ENCODE assay signal across 1 cellular context in genomic region chr6:110083875-110084585, GRCh38.
TF ChIP-seq lines count a peak whose summit lies in the region.

No MANE protein-coding gene starts in this region.

TF ChIP-seq in GM23338, 12 proteins besides CTCF, POLR2A, EP300 and RAD21 (continued from another document):
- TF ChIP-seq, protein P1, sequence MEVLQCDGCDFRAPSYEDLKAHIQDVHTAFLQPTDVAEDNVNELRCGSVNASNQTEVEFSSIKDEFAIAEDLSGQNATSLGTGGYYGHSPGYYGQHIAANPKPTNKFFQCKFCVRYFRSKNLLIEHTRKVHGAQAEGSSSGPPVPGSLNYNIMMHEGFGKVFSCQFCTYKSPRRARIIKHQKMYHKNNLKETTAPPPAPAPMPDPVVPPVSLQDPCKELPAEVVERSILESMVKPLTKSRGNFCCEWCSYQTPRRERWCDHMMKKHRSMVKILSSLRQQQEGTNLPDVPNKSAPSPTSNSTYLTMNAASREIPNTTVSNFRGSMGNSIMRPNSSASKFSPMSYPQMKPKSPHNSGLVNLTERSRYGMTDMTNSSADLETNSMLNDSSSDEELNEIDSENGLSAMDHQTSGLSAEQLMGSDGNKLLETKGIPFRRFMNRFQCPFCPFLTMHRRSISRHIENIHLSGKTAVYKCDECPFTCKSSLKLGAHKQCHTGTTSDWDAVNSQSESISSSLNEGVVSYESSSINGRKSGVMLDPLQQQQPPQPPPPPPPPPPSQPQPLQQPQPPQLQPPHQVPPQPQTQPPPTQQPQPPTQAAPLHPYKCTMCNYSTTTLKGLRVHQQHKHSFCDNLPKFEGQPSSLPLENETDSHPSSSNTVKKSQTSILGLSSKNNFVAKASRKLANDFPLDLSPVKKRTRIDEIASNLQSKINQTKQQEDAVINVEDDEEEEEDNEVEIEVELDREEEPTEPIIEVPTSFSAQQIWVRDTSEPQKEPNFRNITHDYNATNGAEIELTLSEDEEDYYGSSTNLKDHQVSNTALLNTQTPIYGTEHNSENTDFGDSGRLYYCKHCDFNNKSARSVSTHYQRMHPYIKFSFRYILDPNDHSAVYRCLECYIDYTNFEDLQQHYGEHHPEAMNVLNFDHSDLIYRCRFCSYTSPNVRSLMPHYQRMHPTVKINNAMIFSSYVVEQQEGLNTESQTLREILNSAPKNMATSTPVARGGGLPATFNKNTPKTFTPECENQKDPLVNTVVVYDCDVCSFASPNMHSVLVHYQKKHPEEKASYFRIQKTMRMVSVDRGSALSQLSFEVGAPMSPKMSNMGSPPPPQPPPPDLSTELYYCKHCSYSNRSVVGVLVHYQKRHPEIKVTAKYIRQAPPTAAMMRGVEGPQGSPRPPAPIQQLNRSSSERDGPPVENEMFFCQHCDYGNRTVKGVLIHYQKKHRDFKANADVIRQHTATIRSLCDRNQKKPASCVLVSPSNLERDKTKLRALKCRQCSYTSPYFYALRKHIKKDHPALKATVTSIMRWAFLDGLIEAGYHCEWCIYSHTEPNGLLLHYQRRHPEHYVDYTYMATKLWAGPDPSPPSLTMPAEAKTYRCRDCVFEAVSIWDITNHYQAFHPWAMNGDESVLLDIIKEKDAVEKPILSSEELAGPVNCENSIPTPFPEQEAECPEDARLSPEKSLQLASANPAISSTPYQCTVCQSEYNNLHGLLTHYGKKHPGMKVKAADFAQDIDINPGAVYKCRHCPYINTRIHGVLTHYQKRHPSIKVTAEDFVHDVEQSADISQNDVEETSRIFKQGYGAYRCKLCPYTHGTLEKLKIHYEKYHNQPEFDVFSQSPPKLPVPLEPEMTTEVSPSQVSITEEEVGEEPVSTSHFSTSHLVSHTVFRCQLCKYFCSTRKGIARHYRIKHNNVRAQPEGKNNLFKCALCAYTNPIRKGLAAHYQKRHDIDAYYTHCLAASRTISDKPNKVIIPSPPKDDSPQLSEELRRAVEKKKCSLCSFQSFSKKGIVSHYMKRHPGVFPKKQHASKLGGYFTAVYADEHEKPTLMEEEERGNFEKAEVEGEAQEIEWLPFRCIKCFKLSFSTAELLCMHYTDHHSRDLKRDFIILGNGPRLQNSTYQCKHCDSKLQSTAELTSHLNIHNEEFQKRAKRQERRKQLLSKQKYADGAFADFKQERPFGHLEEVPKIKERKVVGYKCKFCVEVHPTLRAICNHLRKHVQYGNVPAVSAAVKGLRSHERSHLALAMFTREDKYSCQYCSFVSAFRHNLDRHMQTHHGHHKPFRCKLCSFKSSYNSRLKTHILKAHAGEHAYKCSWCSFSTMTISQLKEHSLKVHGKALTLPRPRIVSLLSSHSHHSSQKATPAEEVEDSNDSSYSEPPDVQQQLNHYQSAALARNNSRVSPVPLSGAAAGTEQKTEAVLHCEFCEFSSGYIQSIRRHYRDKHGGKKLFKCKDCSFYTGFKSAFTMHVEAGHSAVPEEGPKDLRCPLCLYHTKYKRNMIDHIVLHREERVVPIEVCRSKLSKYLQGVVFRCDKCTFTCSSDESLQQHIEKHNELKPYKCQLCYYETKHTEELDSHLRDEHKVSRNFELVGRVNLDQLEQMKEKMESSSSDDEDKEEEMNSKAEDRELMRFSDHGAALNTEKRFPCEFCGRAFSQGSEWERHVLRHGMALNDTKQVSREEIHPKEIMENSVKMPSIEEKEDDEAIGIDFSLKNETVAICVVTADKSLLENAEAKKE (CRISPR knock-in tag; IDR thresholded peaks at IDR 0.05): no peak
- TF ChIP-seq ZNF331 (CRISPR knock-in tag; IDR thresholded peaks at IDR 0.05; ENCODE audit: low read depth): no peak
- TF ChIP-seq STAT1 (IDR thresholded peaks at IDR 0.05; ENCODE audit: unreplicated experiment): no peak
- TF ChIP-seq EZH2phosphoT487 (IDR thresholded peaks at IDR 0.05; ENCODE audit: unreplicated experiment): no peak
- no peak for TF ChIP-seq POLR2AphosphoS5 (IDR thresholded peaks at IDR 0.05; ENCODE audit: low read depth)
- TF ChIP-seq EZH2 (IDR thresholded peaks at IDR 0.05; ENCODE audit: low read depth, unreplicated experiment): no peak
- TF ChIP-seq, protein P2, sequence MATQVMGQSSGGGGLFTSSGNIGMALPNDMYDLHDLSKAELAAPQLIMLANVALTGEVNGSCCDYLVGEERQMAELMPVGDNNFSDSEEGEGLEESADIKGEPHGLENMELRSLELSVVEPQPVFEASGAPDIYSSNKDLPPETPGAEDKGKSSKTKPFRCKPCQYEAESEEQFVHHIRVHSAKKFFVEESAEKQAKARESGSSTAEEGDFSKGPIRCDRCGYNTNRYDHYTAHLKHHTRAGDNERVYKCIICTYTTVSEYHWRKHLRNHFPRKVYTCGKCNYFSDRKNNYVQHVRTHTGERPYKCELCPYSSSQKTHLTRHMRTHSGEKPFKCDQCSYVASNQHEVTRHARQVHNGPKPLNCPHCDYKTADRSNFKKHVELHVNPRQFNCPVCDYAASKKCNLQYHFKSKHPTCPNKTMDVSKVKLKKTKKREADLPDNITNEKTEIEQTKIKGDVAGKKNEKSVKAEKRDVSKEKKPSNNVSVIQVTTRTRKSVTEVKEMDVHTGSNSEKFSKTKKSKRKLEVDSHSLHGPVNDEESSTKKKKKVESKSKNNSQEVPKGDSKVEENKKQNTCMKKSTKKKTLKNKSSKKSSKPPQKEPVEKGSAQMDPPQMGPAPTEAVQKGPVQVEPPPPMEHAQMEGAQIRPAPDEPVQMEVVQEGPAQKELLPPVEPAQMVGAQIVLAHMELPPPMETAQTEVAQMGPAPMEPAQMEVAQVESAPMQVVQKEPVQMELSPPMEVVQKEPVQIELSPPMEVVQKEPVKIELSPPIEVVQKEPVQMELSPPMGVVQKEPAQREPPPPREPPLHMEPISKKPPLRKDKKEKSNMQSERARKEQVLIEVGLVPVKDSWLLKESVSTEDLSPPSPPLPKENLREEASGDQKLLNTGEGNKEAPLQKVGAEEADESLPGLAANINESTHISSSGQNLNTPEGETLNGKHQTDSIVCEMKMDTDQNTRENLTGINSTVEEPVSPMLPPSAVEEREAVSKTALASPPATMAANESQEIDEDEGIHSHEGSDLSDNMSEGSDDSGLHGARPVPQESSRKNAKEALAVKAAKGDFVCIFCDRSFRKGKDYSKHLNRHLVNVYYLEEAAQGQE (IDR thresholded peaks at IDR 0.05; ENCODE audit: unreplicated experiment): no peak
